Comparison of ENCODE assay signal across 35 cellular contexts in the genomic region with DNA sequence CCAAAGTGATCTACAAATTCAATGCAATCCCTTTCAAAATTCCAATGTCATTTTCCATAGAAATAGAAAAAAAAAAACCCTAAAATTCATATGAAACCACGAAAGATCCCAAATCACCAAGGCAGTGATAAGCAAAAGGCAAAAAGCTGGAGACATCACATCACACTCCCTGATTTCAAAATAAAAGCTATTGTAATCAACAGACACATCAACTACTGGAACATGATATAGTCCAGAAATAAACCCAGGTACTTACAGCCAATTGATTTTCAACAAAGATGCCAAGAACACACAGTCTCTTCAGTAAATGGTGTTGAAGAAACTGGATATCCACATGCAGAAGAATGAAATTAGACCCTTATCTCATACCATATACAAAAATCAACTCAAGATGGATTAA.
"Had no signal": no experiment of that assay in that cellular context is flagged by ENCODE, and none has a peak within 500 bp of the region (broad histone marks: within the 10 kb centered on the region; RNA-seq: fewer than 3 reads in every experiment).

No MANE protein-coding gene starts in this region.

- H3K36me3 ChIP-seq: adrenal gland, MG63 had no signal

- H3K27ac ChIP-seq: adrenal gland, Peyer's patch, RWPE1, VCaP had no signal

- H3K9me3 ChIP-seq: adrenal gland, Peyer's patch had no signal

- ATAC-seq: activated naive CD4-positive, alpha-beta T cell treated with anti-CD3 and anti-CD28 coated beads, Interleukin-2, amount 50 U/mL, for 72 hours; activated T-cell treated with anti-CD3 and anti-CD28 coated beads, Interleukin-2, amount 50 U/mL, for 4 hours; PC-3 had no signal

- H3K4me3 ChIP-seq: adrenal gland, MG63, Peyer's patch had no signal

- DNase-seq: activated B cell treated with CpG ODN at 0.5 μM for 24 hours; activated CD4-positive, alpha-beta memory T cell treated with anti-CD3 and anti-CD28 coated beads for 36 hours; activated CD4-positive, alpha-beta T cell treated with anti-CD3 and anti-CD28 coated beads for 4 hours; activated CD4-positive, alpha-beta T cell treated with anti-CD3 and anti-CD28 coated beads, Interleukin-2, amount 50 U/mL, for 1 hour; activated CD4-positive, CD25-positive, alpha-beta regulatory T cell treated with anti-CD3 and anti-CD28 coated beads, Interleukin-2, amount 50 U/mL, for 72 hours; activated CD8-positive, alpha-beta memory T cell treated with anti-CD3 and anti-CD28 coated beads, Interleukin-2, amount 50 U/mL, for 4 hours; activated gamma-delta T cell treated with Interleukin-2 at 50 U/mL for 16 hours; activated naive CD4-positive, alpha-beta T cell treated with anti-CD3 and anti-CD28 coated beads for 36 hours; activated T-cell treated with anti-CD3 and anti-CD28 coated beads for 4 hours; activated T-cell treated with anti-CD3 and anti-CD28 coated beads, Interleukin-2, amount 50 U/mL, for 4 hours; adrenal gland; anterior cingulate cortex; caudate nucleus; Kasumi-1; KG1; MG63; NCI-H1092; NCI-H1436 treated with DMSO at 0.1 percent for 48 hours; NCI-H1694 treated with DMSO at 0.1 percent for 48 hours; NCI-H2029 treated with DMSO at 0.1 percent for 48 hours; NCI-H345; NCI-H510A; NCI-H526; NCI-H748 treated with DMSO at 0.1 percent for 48 hours; NK-92 treated with Interleukin-12 subunit alpha and Interleukin-12 subunit beta, amount 100 ng/mL, for 24 hours; PC-3; Peyer's patch; Right ventricle myocardium superior; SW 1271; T-helper 1 cell; T-helper 2 cell; T-helper 9 cell had no signal

- H3K27me3 ChIP-seq: adrenal gland, MG63, Peyer's patch had no signal

- H3K4me1 ChIP-seq: adrenal gland, Peyer's patch had no signal
